In the genomic region with DNA sequence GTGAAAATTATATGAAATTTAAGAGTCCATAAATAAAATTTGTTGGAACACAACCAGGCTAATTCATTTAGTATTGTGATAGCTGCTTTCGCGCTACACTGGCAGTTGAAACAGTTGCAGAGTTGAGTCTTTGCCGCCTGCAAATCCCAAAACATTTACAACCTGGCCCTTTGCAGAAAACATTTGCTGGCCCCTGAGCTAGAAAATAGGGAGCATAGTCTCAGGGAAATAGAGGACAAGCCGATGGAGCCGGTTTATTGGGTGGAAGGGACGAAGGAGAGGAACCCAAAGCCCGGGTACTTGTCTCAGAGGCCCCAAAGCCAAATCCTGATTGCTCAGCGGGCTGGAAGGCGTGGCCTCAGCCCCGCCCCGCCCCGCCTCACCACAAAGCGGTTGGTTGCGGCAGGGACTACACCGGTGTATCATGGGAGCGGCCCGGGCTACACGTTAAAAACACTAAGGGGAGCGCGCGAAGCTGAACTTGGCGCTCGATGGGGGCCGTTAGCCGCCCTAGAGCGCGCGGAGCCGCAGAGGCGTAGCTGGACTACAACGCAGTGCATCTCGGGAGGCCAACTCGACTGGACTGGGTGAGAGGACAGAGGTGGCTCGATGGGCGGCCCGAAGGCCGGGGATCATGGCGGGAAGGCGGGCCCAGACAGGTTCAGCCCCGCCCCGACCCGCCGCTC, we compare ENCODE assay signal across 1 cellular context.
TF ChIP-seq lines count a peak whose summit lies in the region.

No MANE protein-coding gene starts in this region.

TF ChIP-seq in HepG2, 621 proteins besides CTCF, POLR2A, EP300 and RAD21 (continued from another document and continues in another):
- TF ChIP-seq, protein P1, sequence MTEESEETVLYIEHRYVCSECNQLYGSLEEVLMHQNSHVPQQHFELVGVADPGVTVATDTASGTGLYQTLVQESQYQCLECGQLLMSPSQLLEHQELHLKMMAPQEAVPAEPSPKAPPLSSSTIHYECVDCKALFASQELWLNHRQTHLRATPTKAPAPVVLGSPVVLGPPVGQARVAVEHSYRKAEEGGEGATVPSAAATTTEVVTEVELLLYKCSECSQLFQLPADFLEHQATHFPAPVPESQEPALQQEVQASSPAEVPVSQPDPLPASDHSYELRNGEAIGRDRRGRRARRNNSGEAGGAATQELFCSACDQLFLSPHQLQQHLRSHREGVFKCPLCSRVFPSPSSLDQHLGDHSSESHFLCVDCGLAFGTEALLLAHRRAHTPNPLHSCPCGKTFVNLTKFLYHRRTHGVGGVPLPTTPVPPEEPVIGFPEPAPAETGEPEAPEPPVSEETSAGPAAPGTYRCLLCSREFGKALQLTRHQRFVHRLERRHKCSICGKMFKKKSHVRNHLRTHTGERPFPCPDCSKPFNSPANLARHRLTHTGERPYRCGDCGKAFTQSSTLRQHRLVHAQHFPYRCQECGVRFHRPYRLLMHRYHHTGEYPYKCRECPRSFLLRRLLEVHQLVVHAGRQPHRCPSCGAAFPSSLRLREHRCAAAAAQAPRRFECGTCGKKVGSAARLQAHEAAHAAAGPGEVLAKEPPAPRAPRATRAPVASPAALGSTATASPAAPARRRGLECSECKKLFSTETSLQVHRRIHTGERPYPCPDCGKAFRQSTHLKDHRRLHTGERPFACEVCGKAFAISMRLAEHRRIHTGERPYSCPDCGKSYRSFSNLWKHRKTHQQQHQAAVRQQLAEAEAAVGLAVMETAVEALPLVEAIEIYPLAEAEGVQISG (CRISPR knock-in tag; IDR thresholded peaks at IDR 0.05): peak; percentile 64; the same call in 1 of the 2 replicates
- TF ChIP-seq SOX13 (IDR thresholded peaks at IDR 0.05): no peak
- peak in 1 of 2 experiments; percentile 11; a peak in 1 of 4 replicates for TF ChIP-seq SOX13 (CRISPR knock-in tag; conservative IDR thresholded peaks at IDR 0.05 in 1 of 2, IDR thresholded peaks at IDR 0.05 in 1 of 2)
- TF ChIP-seq ZNF451 (CRISPR knock-in tag; IDR thresholded peaks at IDR 0.05): no peak
- 0 out of 2 replicates have a peak, but pooled peaks have one; percentile 38 for TF ChIP-seq ZNF333 (CRISPR knock-in tag; IDR thresholded peaks at IDR 0.05; ENCODE audit: borderline replicate concordance)
- TF ChIP-seq MATR3 (CRISPR knock-in tag; IDR thresholded peaks at IDR 0.05): no peak
- no peak for TF ChIP-seq NFE2 (CRISPR knock-in tag; IDR thresholded peaks at IDR 0.05)
- TF ChIP-seq ZNF549 (CRISPR knock-in tag; IDR thresholded peaks at IDR 0.05): no peak
- 0 out of 2 replicates have a peak, but pooled peaks have one; percentile 24 for TF ChIP-seq ZNF232 (CRISPR knock-in tag; IDR thresholded peaks at IDR 0.05; ENCODE audit: borderline replicate concordance)
- TF ChIP-seq, protein P2, sequence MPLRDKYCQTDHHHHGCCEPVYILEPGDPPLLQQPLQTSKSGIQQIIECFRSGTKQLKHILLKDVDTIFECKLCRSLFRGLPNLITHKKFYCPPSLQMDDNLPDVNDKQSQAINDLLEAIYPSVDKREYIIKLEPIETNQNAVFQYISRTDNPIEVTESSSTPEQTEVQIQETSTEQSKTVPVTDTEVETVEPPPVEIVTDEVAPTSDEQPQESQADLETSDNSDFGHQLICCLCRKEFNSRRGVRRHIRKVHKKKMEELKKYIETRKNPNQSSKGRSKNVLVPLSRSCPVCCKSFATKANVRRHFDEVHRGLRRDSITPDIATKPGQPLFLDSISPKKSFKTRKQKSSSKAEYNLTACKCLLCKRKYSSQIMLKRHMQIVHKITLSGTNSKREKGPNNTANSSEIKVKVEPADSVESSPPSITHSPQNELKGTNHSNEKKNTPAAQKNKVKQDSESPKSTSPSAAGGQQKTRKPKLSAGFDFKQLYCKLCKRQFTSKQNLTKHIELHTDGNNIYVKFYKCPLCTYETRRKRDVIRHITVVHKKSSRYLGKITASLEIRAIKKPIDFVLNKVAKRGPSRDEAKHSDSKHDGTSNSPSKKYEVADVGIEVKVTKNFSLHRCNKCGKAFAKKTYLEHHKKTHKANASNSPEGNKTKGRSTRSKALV (CRISPR knock-in tag; IDR thresholded peaks at IDR 0.05): peak; percentile 90
- TF ChIP-seq ZNF224 (CRISPR knock-in tag; IDR thresholded peaks at IDR 0.05): no peak; the same call in 1 of the 2 replicates
- TF ChIP-seq ZNF589 (CRISPR knock-in tag; conservative IDR thresholded peaks at IDR 0.05): no peak
- TF ChIP-seq ATF7-NPFF (CRISPR knock-in tag; IDR thresholded peaks at IDR 0.05; ENCODE audit: low read depth): no peak; the same call in 1 of the 2 replicates
- TF ChIP-seq, protein P3, sequence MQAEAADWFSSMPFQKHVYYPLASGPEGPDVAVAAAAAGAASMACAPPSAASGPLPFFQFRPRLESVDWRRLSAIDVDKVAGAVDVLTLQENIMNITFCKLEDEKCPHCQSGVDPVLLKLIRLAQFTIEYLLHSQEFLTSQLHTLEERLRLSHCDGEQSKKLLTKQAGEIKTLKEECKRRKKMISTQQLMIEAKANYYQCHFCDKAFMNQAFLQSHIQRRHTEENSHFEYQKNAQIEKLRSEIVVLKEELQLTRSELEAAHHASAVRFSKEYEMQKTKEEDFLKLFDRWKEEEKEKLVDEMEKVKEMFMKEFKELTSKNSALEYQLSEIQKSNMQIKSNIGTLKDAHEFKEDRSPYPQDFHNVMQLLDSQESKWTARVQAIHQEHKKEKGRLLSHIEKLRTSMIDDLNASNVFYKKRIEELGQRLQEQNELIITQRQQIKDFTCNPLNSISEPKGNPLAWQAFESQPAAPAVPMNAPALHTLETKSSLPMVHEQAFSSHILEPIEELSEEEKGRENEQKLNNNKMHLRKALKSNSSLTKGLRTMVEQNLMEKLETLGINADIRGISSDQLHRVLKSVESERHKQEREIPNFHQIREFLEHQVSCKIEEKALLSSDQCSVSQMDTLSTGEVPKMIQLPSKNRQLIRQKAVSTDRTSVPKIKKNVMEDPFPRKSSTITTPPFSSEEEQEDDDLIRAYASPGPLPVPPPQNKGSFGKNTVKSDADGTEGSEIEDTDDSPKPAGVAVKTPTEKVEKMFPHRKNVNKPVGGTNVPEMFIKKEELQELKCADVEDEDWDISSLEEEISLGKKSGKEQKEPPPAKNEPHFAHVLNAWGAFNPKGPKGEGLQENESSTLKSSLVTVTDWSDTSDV (CRISPR knock-in tag; IDR thresholded peaks at IDR 0.05): no peak
- TF ChIP-seq NR2C2 (CRISPR knock-in tag; IDR thresholded peaks at IDR 0.05; ENCODE audit: borderline replicate concordance): peak; percentile 87
- TF ChIP-seq ZNF354B (CRISPR knock-in tag; IDR thresholded peaks at IDR 0.05): no peak
- no peak for TF ChIP-seq ZNF839 (CRISPR knock-in tag; IDR thresholded peaks at IDR 0.05; ENCODE audit: borderline replicate concordance)
- peak; percentile 39; the same call in 1 of the 2 replicates for TF ChIP-seq ATF1 (CRISPR knock-in tag; IDR thresholded peaks at IDR 0.05)
- TF ChIP-seq RFXANK (CRISPR knock-in tag; IDR thresholded peaks at IDR 0.05): no peak
- TF ChIP-seq CENPX (CRISPR knock-in tag; IDR thresholded peaks at IDR 0.05): no peak
- TF ChIP-seq DR1 (CRISPR knock-in tag; IDR thresholded peaks at IDR 0.05): peak; percentile 75
- TF ChIP-seq, protein P4, sequence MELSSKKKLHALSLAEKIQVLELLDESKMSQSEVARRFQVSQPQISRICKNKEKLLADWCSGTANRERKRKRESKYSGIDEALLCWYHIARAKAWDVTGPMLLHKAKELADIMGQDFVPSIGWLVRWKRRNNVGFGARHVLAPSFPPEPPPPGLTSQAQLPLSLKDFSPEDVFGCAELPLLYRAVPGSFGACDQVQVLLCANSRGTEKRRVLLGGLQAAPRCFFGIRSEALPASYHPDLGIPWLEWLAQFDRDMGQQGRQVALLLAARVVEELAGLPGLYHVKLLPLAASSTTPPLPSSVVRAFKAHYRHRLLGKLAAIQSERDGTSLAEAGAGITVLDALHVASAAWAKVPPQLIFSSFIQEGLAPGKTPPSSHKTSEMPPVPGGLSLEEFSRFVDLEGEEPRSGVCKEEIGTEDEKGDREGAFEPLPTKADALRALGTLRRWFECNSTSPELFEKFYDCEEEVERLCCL (CRISPR knock-in tag; IDR thresholded peaks at IDR 0.05; ENCODE audit: borderline replicate concordance): no peak
- TF ChIP-seq TGIF2 (CRISPR knock-in tag; IDR thresholded peaks at IDR 0.05): no peak
- no peak for TF ChIP-seq SRSF9 (IDR thresholded peaks at IDR 0.05; ENCODE audit: borderline replicate concordance, insufficient read depth, low read depth, low read length, poor library complexity, severe bottlenecking)
- peak; percentile 56 for TF ChIP-seq SAP130 (CRISPR knock-in tag; IDR thresholded peaks at IDR 0.05; ENCODE audit: low read depth)
- TF ChIP-seq MIER3 (CRISPR knock-in tag; IDR thresholded peaks at IDR 0.05; ENCODE audit: borderline replicate concordance): peak; percentile 26; the same call in 1 of the 2 replicates
- TF ChIP-seq NFYB (CRISPR knock-in tag; IDR thresholded peaks at IDR 0.05): peak; percentile 68
- TF ChIP-seq NPAS2 (CRISPR knock-in tag; IDR thresholded peaks at IDR 0.05; ENCODE audit: borderline replicate concordance): no peak
- no peak for TF ChIP-seq ZNF326 (CRISPR knock-in tag; IDR thresholded peaks at IDR 0.05; ENCODE audit: borderline replicate concordance)
- TF ChIP-seq MYNN (CRISPR knock-in tag; IDR thresholded peaks at IDR 0.05; ENCODE audit: low read depth): no peak
- TF ChIP-seq, protein P5, sequence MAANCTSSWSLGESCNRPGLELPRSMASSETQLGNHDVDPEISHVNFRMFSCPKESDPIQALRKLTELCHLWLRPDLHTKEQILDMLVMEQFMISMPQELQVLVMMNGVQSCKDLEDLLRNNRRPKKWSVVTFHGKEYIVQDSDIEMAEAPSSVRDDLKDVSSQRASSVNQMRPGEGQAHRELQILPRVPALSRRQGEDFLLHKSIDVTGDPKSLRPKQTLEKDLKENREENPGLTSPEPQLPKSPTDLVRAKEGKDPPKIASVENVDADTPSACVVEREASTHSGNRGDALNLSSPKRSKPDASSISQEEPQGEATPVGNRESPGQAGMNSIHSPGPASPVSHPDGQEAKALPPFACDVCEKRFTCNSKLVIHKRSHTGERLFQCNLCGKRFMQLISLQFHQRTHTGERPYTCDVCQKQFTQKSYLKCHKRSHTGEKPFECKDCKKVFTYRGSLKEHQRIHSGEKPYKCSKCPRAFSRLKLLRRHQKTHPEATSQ (CRISPR knock-in tag; IDR thresholded peaks at IDR 0.05; ENCODE audit: borderline replicate concordance): no peak
- no peak for TF ChIP-seq ZFP36 (IDR thresholded peaks at IDR 0.05; ENCODE audit: borderline replicate concordance, low read depth, low read length, partially characterized antibody)
- peak; percentile 65; the same call in 1 of the 2 replicates for TF ChIP-seq PHF8 (CRISPR knock-in tag; IDR thresholded peaks at IDR 0.05)
- TF ChIP-seq CBX1 (IDR thresholded peaks at IDR 0.05; ENCODE audit: low read depth): no peak
- TF ChIP-seq, protein P6, sequence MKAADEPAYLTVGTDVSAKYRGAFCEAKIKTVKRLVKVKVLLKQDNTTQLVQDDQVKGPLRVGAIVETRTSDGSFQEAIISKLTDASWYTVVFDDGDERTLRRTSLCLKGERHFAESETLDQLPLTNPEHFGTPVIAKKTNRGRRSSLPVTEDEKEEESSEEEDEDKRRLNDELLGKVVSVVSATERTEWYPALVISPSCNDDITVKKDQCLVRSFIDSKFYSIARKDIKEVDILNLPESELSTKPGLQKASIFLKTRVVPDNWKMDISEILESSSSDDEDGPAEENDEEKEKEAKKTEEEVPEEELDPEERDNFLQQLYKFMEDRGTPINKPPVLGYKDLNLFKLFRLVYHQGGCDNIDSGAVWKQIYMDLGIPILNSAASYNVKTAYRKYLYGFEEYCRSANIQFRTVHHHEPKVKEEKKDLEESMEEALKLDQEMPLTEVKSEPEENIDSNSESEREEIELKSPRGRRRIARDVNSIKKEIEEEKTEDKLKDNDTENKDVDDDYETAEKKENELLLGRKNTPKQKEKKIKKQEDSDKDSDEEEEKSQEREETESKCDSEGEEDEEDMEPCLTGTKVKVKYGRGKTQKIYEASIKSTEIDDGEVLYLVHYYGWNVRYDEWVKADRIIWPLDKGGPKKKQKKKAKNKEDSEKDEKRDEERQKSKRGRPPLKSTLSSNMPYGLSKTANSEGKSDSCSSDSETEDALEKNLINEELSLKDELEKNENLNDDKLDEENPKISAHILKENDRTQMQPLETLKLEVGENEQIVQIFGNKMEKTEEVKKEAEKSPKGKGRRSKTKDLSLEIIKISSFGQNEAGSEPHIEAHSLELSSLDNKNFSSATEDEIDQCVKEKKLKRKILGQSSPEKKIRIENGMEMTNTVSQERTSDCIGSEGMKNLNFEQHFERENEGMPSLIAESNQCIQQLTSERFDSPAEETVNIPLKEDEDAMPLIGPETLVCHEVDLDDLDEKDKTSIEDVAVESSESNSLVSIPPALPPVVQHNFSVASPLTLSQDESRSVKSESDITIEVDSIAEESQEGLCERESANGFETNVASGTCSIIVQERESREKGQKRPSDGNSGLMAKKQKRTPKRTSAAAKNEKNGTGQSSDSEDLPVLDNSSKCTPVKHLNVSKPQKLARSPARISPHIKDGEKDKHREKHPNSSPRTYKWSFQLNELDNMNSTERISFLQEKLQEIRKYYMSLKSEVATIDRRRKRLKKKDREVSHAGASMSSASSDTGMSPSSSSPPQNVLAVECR (CRISPR knock-in tag; IDR thresholded peaks at IDR 0.05; ENCODE audit: borderline replicate concordance): no peak
- TF ChIP-seq MIXL1 (CRISPR knock-in tag; IDR thresholded peaks at IDR 0.05): no peak
- no peak for TF ChIP-seq PHB2 (IDR thresholded peaks at IDR 0.05; ENCODE audit: partially characterized antibody)
- TF ChIP-seq JUNB (CRISPR knock-in tag; IDR thresholded peaks at IDR 0.05; ENCODE audit: borderline replicate concordance): no peak
- no peak for TF ChIP-seq RCOR2 (CRISPR knock-in tag; IDR thresholded peaks at IDR 0.05)
- no peak for TF ChIP-seq HDAC6 (IDR thresholded peaks at IDR 0.05; ENCODE audit: low read depth, low read length)
- no peak for TF ChIP-seq ETV6 (CRISPR knock-in tag; conservative IDR thresholded peaks at IDR 0.05)
- TF ChIP-seq PTBP1 (IDR thresholded peaks at IDR 0.05; ENCODE audit: low read depth, low read length, poor library complexity, severe bottlenecking): peak; percentile 53
- no peak for TF ChIP-seq SNAPC2 (CRISPR knock-in tag; IDR thresholded peaks at IDR 0.05)
- TF ChIP-seq, protein P7, sequence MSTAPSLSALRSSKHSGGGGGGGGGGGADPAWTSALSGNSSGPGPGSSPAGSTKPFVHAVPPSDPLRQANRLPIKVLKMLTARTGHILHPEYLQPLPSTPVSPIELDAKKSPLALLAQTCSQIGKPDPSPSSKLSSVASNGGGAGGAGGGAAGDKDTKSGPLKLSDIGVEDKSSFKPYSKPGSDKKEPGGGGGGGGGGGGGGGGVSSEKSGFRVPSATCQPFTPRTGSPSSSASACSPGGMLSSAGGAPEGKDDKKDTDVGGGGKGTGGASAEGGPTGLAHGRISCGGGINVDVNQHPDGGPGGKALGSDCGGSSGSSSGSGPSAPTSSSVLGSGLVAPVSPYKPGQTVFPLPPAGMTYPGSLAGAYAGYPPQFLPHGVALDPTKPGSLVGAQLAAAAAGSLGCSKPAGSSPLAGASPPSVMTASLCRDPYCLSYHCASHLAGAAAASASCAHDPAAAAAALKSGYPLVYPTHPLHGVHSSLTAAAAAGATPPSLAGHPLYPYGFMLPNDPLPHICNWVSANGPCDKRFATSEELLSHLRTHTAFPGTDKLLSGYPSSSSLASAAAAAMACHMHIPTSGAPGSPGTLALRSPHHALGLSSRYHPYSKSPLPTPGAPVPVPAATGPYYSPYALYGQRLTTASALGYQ (CRISPR knock-in tag; IDR thresholded peaks at IDR 0.05): 0 out of 2 replicates have a peak, but pooled peaks have one; percentile 42
- TF ChIP-seq, protein P8, sequence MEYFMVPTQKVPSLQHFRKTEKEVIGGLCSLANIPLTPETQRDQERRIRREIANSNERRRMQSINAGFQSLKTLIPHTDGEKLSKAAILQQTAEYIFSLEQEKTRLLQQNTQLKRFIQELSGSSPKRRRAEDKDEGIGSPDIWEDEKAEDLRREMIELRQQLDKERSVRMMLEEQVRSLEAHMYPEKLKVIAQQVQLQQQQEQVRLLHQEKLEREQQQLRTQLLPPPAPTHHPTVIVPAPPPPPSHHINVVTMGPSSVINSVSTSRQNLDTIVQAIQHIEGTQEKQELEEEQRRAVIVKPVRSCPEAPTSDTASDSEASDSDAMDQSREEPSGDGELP (IDR thresholded peaks at IDR 0.05; ENCODE audit: borderline replicate concordance, low read depth): no peak
- TF ChIP-seq ZFP90 (CRISPR knock-in tag; IDR thresholded peaks at IDR 0.05; ENCODE audit: borderline replicate concordance): no peak
